ENCODE assay signal across 18 cellular contexts in the genomic region with DNA sequence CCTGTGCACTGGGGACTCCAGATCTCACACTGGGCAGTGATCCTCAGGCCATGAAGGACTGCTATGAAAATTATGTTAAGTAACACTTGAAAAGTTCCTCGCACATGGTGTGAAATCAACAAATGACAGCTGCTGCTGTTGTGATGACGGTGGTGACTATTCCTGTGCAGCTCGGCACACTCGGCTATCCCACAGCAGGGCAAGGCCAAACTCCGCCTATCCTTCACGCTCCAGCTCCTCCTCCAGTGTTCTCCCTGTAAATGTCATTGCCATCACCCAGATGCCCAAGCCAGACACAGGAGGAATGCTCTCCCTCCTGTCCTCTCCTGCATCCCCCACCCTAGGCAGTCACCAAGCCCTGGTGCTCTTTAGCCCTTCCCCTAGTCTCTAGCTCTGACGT. TPM values are rescaled to one million over a fixed set of nuclear protein-coding genes. Genes with fewer than 3 reads are reported as not detected.
DNase-seq lines count a peak whose midpoint lies in the region; ATAC-seq and TF ChIP-seq lines count a peak whose summit lies in the region.
"Had no signal": no experiment of that assay in that cellular context is flagged by ENCODE, and none has a peak within 500 bp of the region (broad histone marks: within the 10 kb centered on the region; RNA-seq: fewer than 3 reads in every experiment).

No MANE protein-coding gene starts in this region.

- H3K27ac Mint-ChIP-seq in brain, result peak overlapping the region in 4 of 5 experiments; percentile 24 to 95 (median 56)
- H3K27ac Mint-ChIP-seq in nephron progenitor cell, result no peak overlapping the region
- no peak overlapping the region for H3K27ac Mint-ChIP-seq in activated naive CD4-positive, alpha-beta T cell treated with anti-CD3 and anti-CD28 coated beads, Interleukin-2, amount 50 U/mL, for 72 hours
- H3K27ac Mint-ChIP-seq: activated naive CD8-positive, alpha-beta T cell treated with anti-CD3 and anti-CD28 coated beads for 36 hours; activated T-cell treated with anti-CD3 and anti-CD28 coated beads, Interleukin-2, amount 50 U/mL, for 24 hours; stimulated activated naive CD8-positive, alpha-beta T cell treated with anti-CD3 and anti-CD28 coated beads, Interleukin-15, Interleukin-2, amounts not matched to agents 100 ng/mL and 50 ng/mL, for 24 hours had no signal

- H3K9me3 Mint-ChIP-seq in brain (no peaks in the 10 kb centered on the region), nephron progenitor cell (no peaks in the 10 kb centered on the region)
- H3K9me3 Mint-ChIP-seq in activated naive CD4-positive, alpha-beta T cell treated with anti-CD3 and anti-CD28 coated beads, Interleukin-2, amount 50 U/mL, for 72 hours, result no peaks in the 10 kb centered on the region
- H3K9me3 Mint-ChIP-seq: activated naive CD8-positive, alpha-beta T cell treated with anti-CD3 and anti-CD28 coated beads for 36 hours; activated T-cell treated with anti-CD3 and anti-CD28 coated beads, Interleukin-2, amount 50 U/mL, for 24 hours; stimulated activated naive CD8-positive, alpha-beta T cell treated with anti-CD3 and anti-CD28 coated beads, Interleukin-15, Interleukin-2, amounts not matched to agents 100 ng/mL and 50 ng/mL, for 24 hours had no signal

- H3K4me1 Mint-ChIP-seq in brain (peaks cover 10% of the 10 kb centered on the region), nephron progenitor cell (peaks cover 24% of the 10 kb centered on the region)
- H3K4me1 Mint-ChIP-seq: activated naive CD8-positive, alpha-beta T cell treated with anti-CD3 and anti-CD28 coated beads for 36 hours had no signal

- ATAC-seq in GM21390 (IDR thresholded peaks at IDR 0.05; ENCODE audit: unreplicated experiment), result no peak
- no peak for ATAC-seq in activated naive CD4-positive, alpha-beta T cell treated with anti-CD3 and anti-CD28 coated beads, Interleukin-2, amount 50 U/mL, for 72 hours
- ATAC-seq: K562 had no signal

- H3K27me3 Mint-ChIP-seq in brain (no peaks in the 10 kb centered on the region), nephron progenitor cell (ENCODE audit: low read depth, poor library complexity) (peaks cover 11% of the 10 kb centered on the region)
- H3K27me3 Mint-ChIP-seq: activated T-cell treated with anti-CD3 and anti-CD28 coated beads, Interleukin-2, amount 50 U/mL, for 24 hours; stimulated activated naive CD8-positive, alpha-beta T cell treated with anti-CD3 and anti-CD28 coated beads, Interleukin-15, Interleukin-2, amounts not matched to agents 100 ng/mL and 50 ng/mL, for 24 hours had no signal

- DNase-seq in AG10803 (ENCODE audit: low read depth), result peak; percentile 13
- DNase-seq in NCI-H2029 treated with DMSO at 0.1 percent for 48 hours (lab: John Stamatoyannopoulos, UW), result peak; percentile 49
- peak; percentile 18 for DNase-seq in kidney tubule cell (ENCODE audit: low spot score)
- DNase-seq in nephron progenitor cell, result no peak
- DNase-seq in activated naive CD4-positive, alpha-beta T cell treated with anti-CD3 and anti-CD28 coated beads, Interleukin-2, amount 50 U/mL, for 72 hours (ENCODE audit: low spot score in 2 of 2), result no peak
- DNase-seq in HEK293T (ENCODE audit: extremely low spot score), result no peak
- DNase-seq: activated CD4-positive, alpha-beta T cell treated with anti-CD3 and anti-CD28 coated beads, Interleukin-2, amount 50 U/mL, for 48 hours; activated naive CD8-positive, alpha-beta T cell treated with anti-CD3 and anti-CD28 coated beads for 36 hours; activated T-cell treated with anti-CD3 and anti-CD28 coated beads, Interleukin-2, amount 50 U/mL, for 24 hours; MV-4-11; stimulated activated CD4-positive, alpha-beta T cell treated with anti-CD3 and anti-CD28 coated beads, Interleukin-15, amount 100 ng/mL, for 24 hours had no signal

- H3K4me3 ChIP-seq in AG10803 (ENCODE audit: low read length), result no peak overlapping the region
- H3K4me3 ChIP-seq: breast epithelium, K562, prostate gland had no signal

- H3K36me3 Mint-ChIP-seq in brain, result peaks cover 33% of the 10 kb centered on the region
- H3K36me3 Mint-ChIP-seq in nephron progenitor cell (ENCODE audit: low read depth), result no peaks in the 10 kb centered on the region
- no peaks in the 10 kb centered on the region for H3K36me3 Mint-ChIP-seq in activated naive CD4-positive, alpha-beta T cell treated with anti-CD3 and anti-CD28 coated beads, Interleukin-2, amount 50 U/mL, for 72 hours
- H3K36me3 Mint-ChIP-seq: activated naive CD8-positive, alpha-beta T cell treated with anti-CD3 and anti-CD28 coated beads for 36 hours had no signal

- POLR2A ChIA-PET in HEK293T (lab: Yijun Ruan, JAX), result interaction anchor here (2.1 to 2.8 kb wide), 2 partner anchors 10 to 38 kb away, joined by 8 to 11 read pairs; a partner anchor contains a TSS

- no peak for TF ChIP-seq CTCF in AG10803 (conservative IDR thresholded peaks at IDR 0.05; ENCODE audit: low read length)
- TF ChIP-seq CTCF in brain (conservative IDR thresholded peaks at IDR 0.05), result no peak
- no peak for TF ChIP-seq CTCF in nephron progenitor cell (IDR thresholded peaks at IDR 0.05)

- H3K4me3 Mint-ChIP-seq in brain, result no peak overlapping the region
- no peak overlapping the region for H3K4me3 Mint-ChIP-seq in nephron progenitor cell
- H3K4me3 Mint-ChIP-seq: activated naive CD8-positive, alpha-beta T cell treated with anti-CD3 and anti-CD28 coated beads for 36 hours; activated T-cell treated with anti-CD3 and anti-CD28 coated beads, Interleukin-2, amount 50 U/mL, for 24 hours; stimulated activated naive CD8-positive, alpha-beta T cell treated with anti-CD3 and anti-CD28 coated beads, Interleukin-15, Interleukin-2, amounts not matched to agents 100 ng/mL and 50 ng/mL, for 24 hours had no signal

- CTCF ChIA-PET in HEK293T (lab: Yijun Ruan, JAX), result no interaction called here

TF ChIP-seq in HEK293T, 16 proteins besides CTCF, POLR2A, EP300 and RAD21:
- TF ChIP-seq ELF4 (IDR thresholded peaks at IDR 0.05) (no peak), FOXM1 (IDR thresholded peaks at IDR 0.05; ENCODE audit: borderline replicate concordance) (no peak), NFRKB (IDR thresholded peaks at IDR 0.05) (no peak), SUZ12 (IDR thresholded peaks at IDR 0.05) (no peak), CTBP1 (IDR thresholded peaks at IDR 0.05; ENCODE audit: borderline replicate concordance) (no peak), ARNT (IDR thresholded peaks at IDR 0.05) (no peak), BHLHE40 (IDR thresholded peaks at IDR 0.05; ENCODE audit: borderline replicate concordance) (no peak), SP1 (IDR thresholded peaks at IDR 0.05) (no peak), TARDBP (IDR thresholded peaks at IDR 0.05) (no peak), FOXK2 (IDR thresholded peaks at IDR 0.05) (no peak), HDGF (IDR thresholded peaks at IDR 0.05; ENCODE audit: borderline replicate concordance) (no peak), L3MBTL2 (conservative IDR thresholded peaks at IDR 0.05) (no peak), FOXA1 (IDR thresholded peaks at IDR 0.05) (no peak), ZNF384 (IDR thresholded peaks at IDR 0.05) (no peak), LEF1 (IDR thresholded peaks at IDR 0.05; ENCODE audit: borderline replicate concordance) (no peak)
- TF ChIP-seq, protein P1, sequence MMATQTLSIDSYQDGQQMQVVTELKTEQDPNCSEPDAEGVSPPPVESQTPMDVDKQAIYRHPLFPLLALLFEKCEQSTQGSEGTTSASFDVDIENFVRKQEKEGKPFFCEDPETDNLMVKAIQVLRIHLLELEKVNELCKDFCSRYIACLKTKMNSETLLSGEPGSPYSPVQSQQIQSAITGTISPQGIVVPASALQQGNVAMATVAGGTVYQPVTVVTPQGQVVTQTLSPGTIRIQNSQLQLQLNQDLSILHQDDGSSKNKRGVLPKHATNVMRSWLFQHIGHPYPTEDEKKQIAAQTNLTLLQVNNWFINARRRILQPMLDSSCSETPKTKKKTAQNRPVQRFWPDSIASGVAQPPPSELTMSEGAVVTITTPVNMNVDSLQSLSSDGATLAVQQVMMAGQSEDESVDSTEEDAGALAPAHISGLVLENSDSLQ (IDR thresholded peaks at IDR 0.05), result no peak

RNA-seq across cellular contexts. Expression of a gene that starts 31.3 kb away (rescaled TPM):
- 56.5 TPM for polyA plus RNA-seq in brain (ENCODE audit: insufficient read depth, low read depth, low replicate concordance)
- total RNA-seq in activated naive CD4-positive, alpha-beta T cell treated with anti-CD3 and anti-CD28 coated beads, Interleukin-2, amount 50 U/mL, for 72 hours, result 1 to 10 TPM; 3.5 to 4.0 TPM

RNA-seq across cellular contexts. Expression of a gene that starts 37.3 kb away (rescaled TPM):
- 17.8 TPM for polyA plus RNA-seq in brain (ENCODE audit: insufficient read depth, low read depth, low replicate concordance)
- 10 to 100 TPM; 12.5 to 13.9 TPM for total RNA-seq in activated naive CD4-positive, alpha-beta T cell treated with anti-CD3 and anti-CD28 coated beads, Interleukin-2, amount 50 U/mL, for 72 hours

RNA-seq across cellular contexts. Expression of a gene that starts 44.6 kb away (rescaled TPM):
- 213 TPM for polyA plus RNA-seq in brain (ENCODE audit: insufficient read depth, low read depth, low replicate concordance)
- total RNA-seq in activated naive CD4-positive, alpha-beta T cell treated with anti-CD3 and anti-CD28 coated beads, Interleukin-2, amount 50 U/mL, for 72 hours, result 1 to 10 TPM; 2.0 to 4.0 TPM
- total RNA-seq: breast epithelium had no signal
- polyA plus RNA-seq: fibroblast of lung had no signal

Comparison
In these comparisons a context has a peak if more than half of its experiments do, and no peak if none do; other contexts are left out.
1. DNase-seq: peak in AG10803 (single experiment), NCI-H2029 treated with DMSO at 0.1 percent for 48 hours (single experiment) and kidney tubule cell (single experiment); none in nephron progenitor cell (single experiment), activated naive CD4-positive, alpha-beta T cell treated with anti-CD3 and anti-CD28 coated beads, Interleukin-2, amount 50 U/mL, for 72 hours (0 of 2) and HEK293T (single experiment).
2. H3K27ac Mint-ChIP-seq: peak in brain (4 of 5); none in nephron progenitor cell (single experiment) and activated naive CD4-positive, alpha-beta T cell treated with anti-CD3 and anti-CD28 coated beads, Interleukin-2, amount 50 U/mL, for 72 hours (0 of 2).